15 cellular contexts compared by ENCODE assay signal in genomic region chr10:11260136-11260535, GRCh38.
A peak's percentile ranks its signal among the peaks of the same experiment; 100 is the strongest.
DNase-seq lines count a peak whose midpoint lies in the region; ATAC-seq and TF ChIP-seq lines count a peak whose summit lies in the region.
"Had no signal": no experiment of that assay in that cellular context is flagged by ENCODE, and none has a peak within 500 bp of the region (broad histone marks: within the 10 kb centered on the region; RNA-seq: fewer than 3 reads in every experiment).

No MANE protein-coding gene starts in this region.

- no peaks in the 10 kb centered on the region for H3K9me2 ChIP-seq in Loucy (replicated peaks; ENCODE audit: low read depth, low read length)

- H3K36me3 ChIP-seq in mammary epithelial cell (ENCODE audit: insufficient read depth, low read length) (no peaks in the 10 kb centered on the region), Loucy (ENCODE audit: insufficient read depth, low read length) (peaks cover 98% of the 10 kb centered on the region), testis (ENCODE audit: low read depth, missing control alignments) (no peaks in the 10 kb centered on the region)
- H3K36me3 ChIP-seq: breast epithelium had no signal

- H3K4me2 ChIP-seq in mammary epithelial cell (ENCODE audit: insufficient read depth, low read depth, low read length) (no peak overlapping the region), Loucy (ENCODE audit: low read depth, low read length, poor library complexity, severe bottlenecking) (no peak overlapping the region)

- in situ Hi-C loops in T47D (cut with HindIII; ENCODE audit: low pct_unique_long_range_greater_than_20kb, low sequenced_read_pairs) = no loop called here
- in situ Hi-C loops in mammary epithelial cell (cut with MboI; ENCODE audit: low sequenced_read_pairs in 2 of 2) = no loop called here

- no peaks in the 10 kb centered on the region for H3K27me3 ChIP-seq in mammary epithelial cell (ENCODE audit: insufficient read depth, low read length)
- no peaks in the 10 kb centered on the region for H3K27me3 ChIP-seq in Loucy (ENCODE audit: insufficient read depth, low read length, poor library complexity, severe bottlenecking)
- H3K27me3 ChIP-seq in testis = no peaks in the 10 kb centered on the region
- H3K27me3 ChIP-seq: breast epithelium, Peyer's patch had no signal

- no peak overlapping the region for H3K9ac ChIP-seq in mammary epithelial cell (ENCODE audit: insufficient read depth, low read length)
- H3K9ac ChIP-seq in Loucy (ENCODE audit: low read depth, low read length, poor library complexity, severe bottlenecking) = no peak overlapping the region
- H3K9ac ChIP-seq: parathyroid adenoma had no signal

- ATAC-seq in GM21367 (IDR thresholded peaks at IDR 0.05; ENCODE audit: unreplicated experiment) (no peak), GM18517 (IDR thresholded peaks at IDR 0.05; ENCODE audit: unreplicated experiment) (no peak)
- ATAC-seq: lower lobe of right lung had no signal

- H3K4me1 ChIP-seq in mammary epithelial cell (ENCODE audit: insufficient read depth, low read length) = no peaks in the 10 kb centered on the region
- H3K4me1 ChIP-seq in Loucy (ENCODE audit: insufficient read depth, low read length, poor library complexity, severe bottlenecking) = no peaks in the 10 kb centered on the region
- H3K4me1 ChIP-seq in testis = no peaks in the 10 kb centered on the region
- H3K4me1 ChIP-seq: breast epithelium, parathyroid adenoma had no signal

- no peak for TF ChIP-seq POLR2A in testis (IDR thresholded peaks at IDR 0.05)

- H3K9me3 ChIP-seq in mammary epithelial cell (replicated peaks; ENCODE audit: insufficient read depth, low read length) (peaks cover 29% of the 10 kb centered on the region), Loucy (ENCODE audit: insufficient read depth, low read depth, low read length) (no peaks in the 10 kb centered on the region), testis (no peaks in the 10 kb centered on the region)
- H3K9me3 ChIP-seq: breast epithelium, lower lobe of right lung, Peyer's patch had no signal

- H3K27ac ChIP-seq in mammary epithelial cell (ENCODE audit: insufficient read depth, low read depth, low read length) (no peak overlapping the region), testis (no peak overlapping the region)
- H3K27ac ChIP-seq: breast epithelium, lower lobe of right lung, parathyroid adenoma, Peyer's patch had no signal

- DNase-seq in T47D (ENCODE audit: low read depth in 1 of 2, low spot score in 1 of 2) = peak; percentile 44 to 64
- DNase-seq in mammary epithelial cell = no peak
- peak; percentile 79 for DNase-seq in cerebellar cortex (ENCODE audit: low spot score)
- DNase-seq in testis = peak; percentile 33
- DNase-seq in NCI-H526 treated with DMSO at 0.1 percent for 48 hours (lab: John Stamatoyannopoulos, UW) = no peak
- DNase-seq: activated T-cell treated with anti-CD3 and anti-CD28 coated beads for 4 hours, lower lobe of right lung, NCI-H1048, NCI-H446, Peyer's patch had no signal

- 73% methylated on average over 10 of the region's 10 CpGs for WGBS in mammary epithelial cell (ENCODE audit: low coverage, missing lambda C conversion rate)
- WGBS in testis, 2 donors = 76 to 83% methylated on average over 10 of the region's 10 CpGs

- TF ChIP-seq CTCF in mammary epithelial cell (conservative IDR thresholded peaks at IDR 0.05 in 1 of 2, IDR thresholded peaks at IDR 0.05 in 1 of 2; ENCODE audit: extremely low read depth in 1 of 2, insufficient read depth in 1 of 2, low read depth in 1 of 2, low read length in 2 of 2) = no peak
- peak; percentile 17; the same call in 1 of the 2 replicates for TF ChIP-seq CTCF in Loucy (conservative IDR thresholded peaks at IDR 0.05; ENCODE audit: low read length)
- peak in 1 of 3 experiments; percentile 8 for TF ChIP-seq CTCF in testis (IDR thresholded peaks at IDR 0.05)

- intact Hi-C loops in mammary epithelial cell (cut with micrococcal nuclease) (no loop called here), testis (cut with DNase I; ENCODE audit: low total_unique reads) (no loop called here)

- BruUV-seq in mammary epithelial cell (replicated peaks; lab: Mats Ljungman, UMichigan) = no TSS peak

- no peak overlapping the region for H3K4me3 ChIP-seq in mammary epithelial cell (replicated peaks in 1 of 3; ENCODE audit: insufficient read depth in 1 of 3, low read depth in 2 of 3, low read length in 3 of 3)
- no peak overlapping the region for H3K4me3 ChIP-seq in Loucy (ENCODE audit: low read length, poor library complexity, severe bottlenecking)
- no peak overlapping the region for H3K4me3 ChIP-seq in testis
- H3K4me3 ChIP-seq: breast epithelium, lower lobe of right lung, Peyer's patch had no signal

- CTCF ChIA-PET in mammary epithelial cell (lab: Charles Lee; ENCODE audit: low non-redundant PET) = no interaction called here

- H4K20me1 ChIP-seq in mammary epithelial cell (ENCODE audit: insufficient read depth, low read length) (no peaks in the 10 kb centered on the region), Loucy (ENCODE audit: insufficient read depth, low read length, poor library complexity, severe bottlenecking) (peaks cover 40% of the 10 kb centered on the region)

- H3F3A ChIP-seq in Loucy (ENCODE audit: low read depth) = no peaks in the 10 kb centered on the region

- H3K79me2 ChIP-seq in mammary epithelial cell (ENCODE audit: insufficient read depth, low read length) (no peaks in the 10 kb centered on the region), Loucy (ENCODE audit: insufficient read depth, low read length) (peaks cover 21% of the 10 kb centered on the region; the same call in 1 of the 2 replicates)
- H3K79me2 ChIP-seq: parathyroid adenoma had no signal

- dilution Hi-C loops in mammary epithelial cell (cut with HindIII; ENCODE audit: low sequenced_read_pairs) = no loop called here

- H2AFZ ChIP-seq in mammary epithelial cell (ENCODE audit: low read depth, low read length) (no peak overlapping the region), Loucy (ENCODE audit: low read length) (no peak overlapping the region)
- H2AFZ ChIP-seq: parathyroid adenoma had no signal

Comparison
In these comparisons a context has a peak if more than half of its experiments do, and no peak if none do; other contexts are left out.
1. DNase-seq: peak in T47D (2 of 2), cerebellar cortex (single experiment) and testis (single experiment); none in mammary epithelial cell (single experiment) and NCI-H526 treated with DMSO at 0.1 percent for 48 hours (single experiment).